23 cellular contexts compared by ENCODE assay signal in genomic region chr18:79222790-79223189, GRCh38.
DNase-seq lines count a peak whose midpoint lies in the region; ATAC-seq, FAIRE-seq and TF ChIP-seq lines count a peak whose summit lies in the region.
"Had no signal": no experiment of that assay in that cellular context is flagged by ENCODE, and none has a peak within 500 bp of the region (broad histone marks: within the 10 kb centered on the region; RNA-seq: fewer than 3 reads in every experiment).

No MANE protein-coding gene starts in this region.

- peaks cover 7 to 52% (median 9%) of the 10 kb centered on the region in 3 donors for H3K36me3 Mint-ChIP-seq in naive thymus-derived CD8-positive, alpha-beta T cell

- POLR2A ChIA-PET in endothelial cell of umbilical vein (lab: Charles Lee) = no interaction called here
- POLR2A ChIA-PET in naive thymus-derived CD8-positive, alpha-beta T cell (lab: Charles Lee) = no interaction called here

- FAIRE-seq in D721Med (lab: Jason Lieb, UNC) = peak; percentile 93
- peak; percentile 28 for FAIRE-seq in endothelial cell of umbilical vein (lab: Jason Lieb, UNC)
- FAIRE-seq: GM12891 had no signal

- H3K9me1 ChIP-seq in endothelial cell of umbilical vein (replicated peaks; ENCODE audit: control insufficient read depth, extremely low read depth, insufficient read depth, low read length) = no peaks in the 10 kb centered on the region

- H3K9ac ChIP-seq in Karpas-422 (ENCODE audit: low read length) = peak overlapping the region; percentile 23; the same call in 1 of the 2 replicates
- no peak overlapping the region for H3K9ac ChIP-seq in endothelial cell of umbilical vein (replicated peaks; ENCODE audit: extremely low read depth, insufficient read depth, low read length)
- H3K9ac ChIP-seq: BLaER1 treated with 17β-estradiol and CSF1 and Interleukin-3, amounts not matched to agents 10 nM and 100 nM had no signal

- TF ChIP-seq POLR2A in endothelial cell of umbilical vein (IDR thresholded peaks at IDR 0.05; ENCODE audit: low read depth, low read length) = no peak

- H3K36me3 ChIP-seq in Karpas-422 (ENCODE audit: insufficient read depth, low read length) (no peaks in the 10 kb centered on the region), endothelial cell of umbilical vein (ENCODE audit: control insufficient read depth in 2 of 2, extremely low read depth in 1 of 2, insufficient read depth in 2 of 2, low read length in 2 of 2) (no peaks in the 10 kb centered on the region)
- H3K36me3 ChIP-seq: BE2C had no signal

- dilution Hi-C loops in endothelial cell of umbilical vein (cut with MboI; ENCODE audit: extremely low pct_ligation_motif_present, low sequenced_read_pairs) = no loop called here

- H3K27ac ChIP-seq in Karpas-422 (ENCODE audit: low read length) = peak overlapping the region; percentile 61
- H3K27ac ChIP-seq in endothelial cell of umbilical vein (ENCODE audit: insufficient read depth, low read depth, low read length) = no peak overlapping the region
- no peak overlapping the region for H3K27ac ChIP-seq in substantia nigra (ENCODE audit: low read depth, low read length, poor library complexity, severe bottlenecking)
- H3K27ac ChIP-seq: BLaER1 treated with 17β-estradiol and CSF1 and Interleukin-3, amounts not matched to agents 10 nM and 100 nM; C4-2B had no signal

- no TSS peak for BruUV-seq in endothelial cell of umbilical vein (replicated peaks; lab: Mats Ljungman, UMichigan)

- no peak for ATAC-seq in GM18520 (IDR thresholded peaks at IDR 0.05; ENCODE audit: unreplicated experiment)
- no peak for ATAC-seq in naive thymus-derived CD8-positive, alpha-beta T cell
- ATAC-seq: CD8-positive, alpha-beta T cell had no signal

- no peaks in the 10 kb centered on the region for H4K20me1 ChIP-seq in Karpas-422 (ENCODE audit: insufficient read depth, low read depth, low read length)
- no peaks in the 10 kb centered on the region for H4K20me1 ChIP-seq in endothelial cell of umbilical vein (replicated peaks; ENCODE audit: control insufficient read depth, extremely low read depth, insufficient read depth, low read length)

- H3K27ac Mint-ChIP-seq in naive thymus-derived CD8-positive, alpha-beta T cell = peak overlapping the region in 1 of 10 donors; percentile 9
- H3K27ac Mint-ChIP-seq: CD4-positive, alpha-beta T cell; CD8-positive, alpha-beta T cell had no signal

- intact Hi-C loops in endothelial cell of umbilical vein (cut with micrococcal nuclease) = no loop called here

- no peak overlapping the region for H3K4me3 Mint-ChIP-seq in naive thymus-derived CD8-positive, alpha-beta T cell
- H3K4me3 Mint-ChIP-seq: CD4-positive, alpha-beta T cell; CD8-positive, alpha-beta T cell had no signal

- H3K9me3 ChIP-seq in Karpas-422 (ENCODE audit: low read length) (no peaks in the 10 kb centered on the region), endothelial cell of umbilical vein (replicated peaks; ENCODE audit: control insufficient read depth, insufficient read depth, low read length) (no peaks in the 10 kb centered on the region)
- H3K9me3 ChIP-seq: BE2C; BLaER1 treated with 17β-estradiol and CSF1 and Interleukin-3, amounts not matched to agents 10 nM and 100 nM; Caco-2 had no signal

- TF ChIP-seq CTCF in D721Med (IDR thresholded peaks at IDR 0.05; ENCODE audit: insufficient read depth, missing control alignments) (no peak), endothelial cell of umbilical vein (IDR thresholded peaks at IDR 0.05; ENCODE audit: extremely low read depth in 1 of 2, insufficient read depth in 1 of 2, low read depth in 1 of 2, low read length in 2 of 2) (no peak)

- H3K4me2 ChIP-seq in Karpas-422 (ENCODE audit: low read depth, low read length, poor library complexity, severe bottlenecking) = peak overlapping the region; percentile 53
- H3K4me2 ChIP-seq in endothelial cell of umbilical vein (ENCODE audit: insufficient read depth, low read length) = no peak overlapping the region

- no peak for DNase-seq in D721Med (ENCODE audit: insufficient read length, low spot score)
- peak; percentile 55 for DNase-seq in Karpas-422
- no peak for DNase-seq in endothelial cell of umbilical vein (ENCODE audit: low read depth, low spot score)
- DNase-seq in activated CD4-positive, alpha-beta T cell treated with anti-CD3 and anti-CD28 coated beads for 4 hours = no peak
- DNase-seq in substantia nigra (lab: John Stamatoyannopoulos, UW) = no peak
- DNase-seq in naive thymus-derived CD8-positive, alpha-beta T cell = no peak
- DNase-seq: 8988T; ACHN; BE2C; Caco-2; Calu3; CD4-positive, alpha-beta T cell; CD8-positive, alpha-beta T cell; DMS 273 treated with DMSO at 0.1 percent for 48 hours; DMS153; DMS53; DMS79; DND-41; GF-D8 had no signal

- H3K27me3 Mint-ChIP-seq in naive thymus-derived CD8-positive, alpha-beta T cell = no peaks in the 10 kb centered on the region
- H3K27me3 Mint-ChIP-seq: CD4-positive, alpha-beta T cell had no signal

- H3K4me1 ChIP-seq in Karpas-422 (ENCODE audit: low read length) (peaks cover 35% of the 10 kb centered on the region), endothelial cell of umbilical vein (ENCODE audit: control insufficient read depth, extremely low read depth, insufficient read depth, low read length) (no peaks in the 10 kb centered on the region)
- H3K4me1 ChIP-seq: BE2C, Caco-2 had no signal

- H3K79me2 ChIP-seq in Karpas-422 (ENCODE audit: low read length) (peaks cover 82% of the 10 kb centered on the region), endothelial cell of umbilical vein (ENCODE audit: control insufficient read depth, insufficient read depth, low read length) (no peaks in the 10 kb centered on the region)

- H3K9me2 ChIP-seq in Karpas-422 (replicated peaks; ENCODE audit: insufficient read depth, low read length) = no peaks in the 10 kb centered on the region

- peaks cover 0 to 24% (median 12%) of the 10 kb centered on the region in 4 donors for H3K4me1 Mint-ChIP-seq in naive thymus-derived CD8-positive, alpha-beta T cell

- CTCF ChIA-PET in endothelial cell of umbilical vein (lab: Charles Lee) = no interaction called here

- H3K27me3 ChIP-seq in Karpas-422 (ENCODE audit: low read length) = no peaks in the 10 kb centered on the region
- no peaks in the 10 kb centered on the region for H3K27me3 ChIP-seq in endothelial cell of umbilical vein (ENCODE audit: control insufficient read depth in 2 of 2, insufficient read depth in 2 of 2, low read length in 2 of 2)
- H3K27me3 ChIP-seq: BE2C; BLaER1 treated with 17β-estradiol and CSF1 and Interleukin-3, amounts not matched to agents 10 nM and 100 nM had no signal

- H2AFZ ChIP-seq in Karpas-422 (ENCODE audit: low read length) (no peak overlapping the region), endothelial cell of umbilical vein (ENCODE audit: low read depth, low read length) (no peak overlapping the region)

- no peaks in the 10 kb centered on the region for H3K9me3 Mint-ChIP-seq in naive thymus-derived CD8-positive, alpha-beta T cell
- H3K9me3 Mint-ChIP-seq: CD4-positive, alpha-beta T cell; CD8-positive, alpha-beta T cell had no signal

- no peak overlapping the region for H3K4me3 ChIP-seq in Karpas-422 (ENCODE audit: low read length)
- no peak overlapping the region for H3K4me3 ChIP-seq in endothelial cell of umbilical vein (replicated peaks in 1 of 3; ENCODE audit: insufficient read depth in 1 of 3, low read depth in 1 of 3, low read length in 3 of 3)
- H3K4me3 ChIP-seq: BLaER1 treated with 17β-estradiol and CSF1 and Interleukin-3, amounts not matched to agents 10 nM and 100 nM had no signal

TF ChIP-seq in endothelial cell of umbilical vein, 7 proteins besides CTCF, POLR2A, EP300 and RAD21:
- no peak for TF ChIP-seq EZH2 (IDR thresholded peaks at IDR 0.05; ENCODE audit: borderline replicate concordance, low read depth, low read length, severe bottlenecking)
TF ChIP-seq in endothelial cell of umbilical vein: peak in this region for 0.
